ENCODE assay signal across 8 cellular contexts in the genomic region with DNA sequence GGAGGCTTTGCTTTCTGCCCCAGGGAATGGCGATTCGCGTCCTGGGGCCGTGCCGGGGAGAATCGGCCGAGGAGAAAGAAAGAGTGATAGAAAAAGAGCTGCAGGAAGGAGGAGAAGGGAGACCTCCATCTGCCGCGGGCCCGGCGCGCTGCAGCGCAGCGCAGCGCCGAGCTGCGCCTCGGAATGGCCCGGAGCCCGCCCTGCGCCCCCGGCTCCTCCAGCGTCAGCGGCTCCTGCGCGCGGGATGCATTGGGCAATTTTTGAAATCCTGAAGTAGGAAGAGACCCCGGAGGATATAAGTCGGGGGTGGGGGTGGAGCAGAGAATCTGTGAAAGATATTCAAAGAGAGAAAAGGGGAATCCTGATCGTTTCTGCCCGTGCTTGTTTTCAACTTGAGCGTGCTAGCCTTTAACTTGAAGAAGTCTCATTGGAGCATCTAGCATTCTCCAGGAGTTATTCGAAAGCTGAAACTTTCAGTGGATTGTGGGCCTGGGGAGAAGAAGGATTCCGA. TPM values are rescaled to one million over a fixed set of nuclear protein-coding genes. Genes with fewer than 3 reads are reported as not detected.
DNase-seq lines count a peak whose midpoint lies in the region; ATAC-seq and TF ChIP-seq lines count a peak whose summit lies in the region.

No MANE protein-coding gene starts in this region.

- no peak overlapping the region for H2BK120ac ChIP-seq in mesenchymal stem cell (ENCODE audit: low read depth, low read length)

- H3K27ac ChIP-seq in endodermal cell (ENCODE audit: low read depth, low read length) (peak overlapping the region; percentile 39), mesenchymal stem cell (ENCODE audit: low read length, poor library complexity, severe bottlenecking) (peak overlapping the region; percentile 69), thymus (ENCODE audit: low read depth) (peak overlapping the region; percentile 13)

- H4K8ac ChIP-seq in mesenchymal stem cell (ENCODE audit: low read length): no peak overlapping the region

- peak overlapping the region; percentile 74 for H2AFZ ChIP-seq in mesenchymal stem cell (ENCODE audit: low read depth, low read length)

- H4K91ac ChIP-seq in mesenchymal stem cell (ENCODE audit: low read length): no peak overlapping the region

- H3K9me3 ChIP-seq in endodermal cell (ENCODE audit: control insufficient read depth, low read length): no peaks in the 10 kb centered on the region
- H3K9me3 ChIP-seq in mesenchymal stem cell (ENCODE audit: control insufficient read depth, low read length): no peaks in the 10 kb centered on the region
- no peaks in the 10 kb centered on the region for H3K9me3 ChIP-seq in thymus (ENCODE audit: control insufficient read depth)

- no peak overlapping the region for H2AK5ac ChIP-seq in mesenchymal stem cell (ENCODE audit: low read length, severe bottlenecking)

- peak overlapping the region; percentile 98 for H3K4me2 ChIP-seq in mesenchymal stem cell (ENCODE audit: low read length, poor library complexity, severe bottlenecking)

- H3K27me3 ChIP-seq in endodermal cell (ENCODE audit: control insufficient read depth, insufficient read depth, low read length, poor library complexity, severe bottlenecking): peaks cover 55% of the 10 kb centered on the region
- H3K27me3 ChIP-seq in mesenchymal stem cell (ENCODE audit: control insufficient read depth in 1 of 2, insufficient read depth in 1 of 2, low read length in 2 of 2): no peaks in the 10 kb centered on the region
- H3K27me3 ChIP-seq in thymus (ENCODE audit: control insufficient read depth, insufficient read depth): peaks cover 32% of the 10 kb centered on the region

- H3K4me1 Mint-ChIP-seq in endodermal cell: peaks cover 7% of the 10 kb centered on the region

- H3K79me1 ChIP-seq in mesenchymal stem cell (replicated peaks; ENCODE audit: low read length, poor library complexity, severe bottlenecking): peaks cover 3% of the 10 kb centered on the region

- H2BK15ac ChIP-seq in mesenchymal stem cell (ENCODE audit: low read depth, poor library complexity, severe bottlenecking): no peak overlapping the region

- H3K18ac ChIP-seq in mesenchymal stem cell (ENCODE audit: low read depth in 1 of 2, low read length in 2 of 2): peak overlapping the region in 1 of 2 experiments; percentile 80

- no peaks in the 10 kb centered on the region for H3K4me1 ChIP-seq in endodermal cell (ENCODE audit: control insufficient read depth, insufficient read depth, low read length)
- peaks cover 5% of the 10 kb centered on the region for H3K4me1 ChIP-seq in mesenchymal stem cell (ENCODE audit: control insufficient read depth, insufficient read depth, low read depth, low read length)
- H3K4me1 ChIP-seq in thymus (ENCODE audit: control insufficient read depth, insufficient read depth, low read length): no peaks in the 10 kb centered on the region

- H3K36me3 Mint-ChIP-seq in endodermal cell (ENCODE audit: low read depth): no peaks in the 10 kb centered on the region

- H3K27me3 Mint-ChIP-seq in endodermal cell (ENCODE audit: insufficient read depth): peaks cover 53% of the 10 kb centered on the region

- TF ChIP-seq CTCF in GM12865 (IDR thresholded peaks at IDR 0.05; ENCODE audit: insufficient read depth, low read depth, low read length, missing control alignments): no peak
- no peak for TF ChIP-seq CTCF in endodermal cell (conservative IDR thresholded peaks at IDR 0.05)

- H2BK5ac ChIP-seq in mesenchymal stem cell (ENCODE audit: low read depth, low read length, poor library complexity, severe bottlenecking): no peak overlapping the region

- no peaks in the 10 kb centered on the region for H3K9me3 Mint-ChIP-seq in endodermal cell

- H3K23ac ChIP-seq in mesenchymal stem cell (ENCODE audit: low read length in 2 of 2): no peak overlapping the region

- H3K27ac Mint-ChIP-seq in endodermal cell: peak overlapping the region; percentile 65

- peak overlapping the region in 1 of 2 experiments; percentile 65 for H3K14ac ChIP-seq in mesenchymal stem cell (ENCODE audit: low read length in 2 of 2)

- no peak for DNase-seq in GM12865 (ENCODE audit: low read depth)
- DNase-seq in OCI-M1 (lab: John Stamatoyannopoulos, UW): peak; percentile 74
- DNase-seq in endodermal cell: peak; percentile 87
- DNase-seq in mesenchymal stem cell: peak; percentile 76
- DNase-seq in activated gamma-delta T cell treated with Interleukin-2 at 50 U/mL for 16 hours: no peak

- H3K4ac ChIP-seq in mesenchymal stem cell (ENCODE audit: low read depth in 1 of 2, low read length in 2 of 2): peak overlapping the region in 1 of 2 experiments; percentile 59

- no peak overlapping the region for H2BK12ac ChIP-seq in mesenchymal stem cell (ENCODE audit: low read length in 2 of 2)

- H3K4me3 Mint-ChIP-seq in endodermal cell: peak overlapping the region; percentile 69

- no peak overlapping the region for H3K9ac ChIP-seq in endodermal cell (ENCODE audit: extremely low read depth, low read length, poor library complexity, severe bottlenecking)
- H3K9ac ChIP-seq in mesenchymal stem cell (ENCODE audit: low read length): peak overlapping the region; percentile 82

- no peak for ATAC-seq in HG02678 (IDR thresholded peaks at IDR 0.05; ENCODE audit: unreplicated experiment)
- no peak for ATAC-seq in GM18520 (IDR thresholded peaks at IDR 0.05; ENCODE audit: unreplicated experiment)

- WGBS in endodermal cell (ENCODE audit: insufficient coverage in 1 of 2, insufficient read length in 1 of 2), 2 experiments: 0% methylated on average over 4 to 34 of the region's 34 CpGs
- under 1% methylated on average over 34 of the region's 34 CpGs for WGBS in mesenchymal stem cell
- 2% methylated on average over 34 of the region's 34 CpGs for WGBS in thymus

- H3K4me3 ChIP-seq in GM12865 (ENCODE audit: low read depth, low read length): 0 out of 2 replicates have a peak overlapping the region, but pooled peaks have one; percentile 20
- peak overlapping the region; percentile 91 for H3K4me3 ChIP-seq in endodermal cell (ENCODE audit: low read length)
- peak overlapping the region; percentile 89 to 91 for H3K4me3 ChIP-seq in mesenchymal stem cell (ENCODE audit: insufficient read depth in 1 of 2, low read depth in 1 of 2, low read length in 2 of 2)
- peak overlapping the region; percentile 46 for H3K4me3 ChIP-seq in thymus (ENCODE audit: low read length)

- no peaks in the 10 kb centered on the region for H3K36me3 ChIP-seq in endodermal cell (ENCODE audit: control insufficient read depth, insufficient read depth, low read length)
- no peaks in the 10 kb centered on the region for H3K36me3 ChIP-seq in mesenchymal stem cell (ENCODE audit: control insufficient read depth in 1 of 2, insufficient read depth in 2 of 2, low read depth in 1 of 2, low read length in 2 of 2)
- no peaks in the 10 kb centered on the region for H3K36me3 ChIP-seq in thymus (ENCODE audit: control insufficient read depth, insufficient read depth)

RNA-seq across cellular contexts. Expression of a gene that starts 0.4 kb away (rescaled TPM):
- total RNA-seq in endodermal cell: 1 to 10 TPM in 1 of 2 donors, under 1 TPM in 1; 0.62 to 1.8 TPM
- polyA plus RNA-seq in endodermal cell (2013, experiment 1 of 2): 4.1 TPM
- 3.7 TPM for polyA plus RNA-seq in endodermal cell (2013, experiment 2 of 2)
- polyA plus RNA-seq in mesenchymal stem cell (2013, experiment 1 of 2): 5.0 TPM
- 4.5 TPM for polyA plus RNA-seq in mesenchymal stem cell (2013, experiment 2 of 2)
- 2.2 TPM for polyA plus RNA-seq in thymus

Comparison
In these comparisons a context has a peak if more than half of its experiments do, and no peak if none do; other contexts are left out.
1. DNase-seq: peak in OCI-M1 (single experiment), endodermal cell (single experiment) and mesenchymal stem cell (single experiment); none in GM12865 (single experiment) and activated gamma-delta T cell treated with Interleukin-2 at 50 U/mL for 16 hours (single experiment).
2. H3K4me3 ChIP-seq: peak in every context shown above with its lines; median percentile 91 in endodermal cell; 90 in mesenchymal stem cell; 46 in thymus; 20 in GM12865.
3. H3K27ac ChIP-seq: peak in every context shown above with its lines; median percentile 69 in mesenchymal stem cell; 39 in endodermal cell; 13 in thymus.